9 cellular contexts compared by ENCODE assay signal in the genomic region with DNA sequence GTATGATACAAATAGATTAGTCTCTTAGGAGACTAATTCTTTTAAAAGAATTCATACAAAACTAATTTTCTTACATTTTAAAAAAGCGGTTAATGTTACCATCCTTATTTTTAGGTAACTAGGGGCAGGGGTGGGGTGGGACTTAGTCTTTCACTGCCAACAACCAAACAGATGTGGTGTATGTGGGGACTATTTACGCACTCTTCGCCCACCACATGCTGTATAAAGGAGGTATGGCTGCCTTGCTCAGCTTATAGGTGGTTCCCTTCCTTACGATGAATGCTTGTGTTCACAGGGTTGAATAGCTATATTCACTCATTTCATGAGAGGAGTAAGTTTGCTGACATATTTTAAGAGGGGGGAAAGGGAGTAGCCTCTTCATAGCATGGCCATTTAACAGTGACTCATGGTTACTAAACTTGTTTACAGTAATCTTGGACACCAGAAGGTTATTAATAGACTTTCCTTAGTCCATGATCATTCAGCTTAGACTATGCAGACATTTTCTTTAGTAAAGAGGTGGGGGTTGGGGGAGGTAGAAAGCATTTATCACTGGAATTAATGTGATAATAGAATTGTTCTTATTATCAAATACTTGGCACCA.
A peak's percentile ranks its signal among the peaks of the same experiment; 100 is the strongest.
DNase-seq lines count a peak whose midpoint lies in the region; ATAC-seq and TF ChIP-seq lines count a peak whose summit lies in the region.
"Had no signal": no experiment of that assay in that cellular context is flagged by ENCODE, and none has a peak within 500 bp of the region (broad histone marks: within the 10 kb centered on the region; RNA-seq: fewer than 3 reads in every experiment).

No MANE protein-coding gene starts in this region.

- peaks cover 26% of the 10 kb centered on the region for H3K36me3 Mint-ChIP-seq in activated naive CD4-positive, alpha-beta T cell treated with anti-CD3 and anti-CD28 coated beads, Interleukin-2, amount 50 U/mL, for 24 hours

- H3K9me3 Mint-ChIP-seq in activated naive CD4-positive, alpha-beta T cell treated with anti-CD3 and anti-CD28 coated beads, Interleukin-2, amount 50 U/mL, for 24 hours: no peaks in the 10 kb centered on the region
- H3K9me3 Mint-ChIP-seq: immature natural killer cell had no signal

- no peak for DNase-seq in activated naive CD4-positive, alpha-beta T cell (lab: John Stamatoyannopoulos, UW)
- peak; percentile 78 for DNase-seq in adipocyte (ENCODE audit: low read depth)
- DNase-seq in left ventricle myocardium inferior: no peak
- DNase-seq in upper lobe of right lung: no peak
- no peak for DNase-seq in GM10266 (ENCODE audit: extremely low spot score)
- DNase-seq in stimulated activated CD4-positive, alpha-beta T cell treated with anti-CD3 and anti-CD28 coated beads, Interleukin-1b, Interleukin-23, amount 100 ng/mL, for 48 hours: no peak
- DNase-seq in NCI-H2081 (lab: John Stamatoyannopoulos, UW): no peak
- DNase-seq: immature natural killer cell had no signal

- H3K27ac Mint-ChIP-seq in activated naive CD4-positive, alpha-beta T cell treated with anti-CD3 and anti-CD28 coated beads, Interleukin-2, amount 50 U/mL, for 24 hours: no peak overlapping the region

- peak overlapping the region; percentile 20 for H3K4me3 Mint-ChIP-seq in activated naive CD4-positive, alpha-beta T cell treated with anti-CD3 and anti-CD28 coated beads, Interleukin-2, amount 50 U/mL, for 24 hours

- H3K9me3 ChIP-seq in adipocyte (ENCODE audit: control insufficient read depth, low read length) (peaks cover 3% of the 10 kb centered on the region), left ventricle myocardium inferior (replicated peaks) (peaks cover 6% of the 10 kb centered on the region), upper lobe of right lung (no peaks in the 10 kb centered on the region)

- H3K27me3 Mint-ChIP-seq in activated naive CD4-positive, alpha-beta T cell treated with anti-CD3 and anti-CD28 coated beads, Interleukin-2, amount 50 U/mL, for 24 hours: no peaks in the 10 kb centered on the region

- intact Hi-C loops in left ventricle myocardium inferior (cut with micrococcal nuclease) (no loop called here), upper lobe of right lung (cut with DNase I) (no loop called here)

- peak overlapping the region; percentile 19 for H3K9ac ChIP-seq in adipocyte (ENCODE audit: low read length)

- H3K4me3 ChIP-seq in adipocyte (ENCODE audit: low read length) (peak overlapping the region; percentile 58), left ventricle myocardium inferior (no peak overlapping the region), upper lobe of right lung (no peak overlapping the region)

- no peak for TF ChIP-seq CTCF in left ventricle myocardium inferior (IDR thresholded peaks at IDR 0.05; ENCODE audit: borderline replicate concordance)
- no peak for TF ChIP-seq CTCF in upper lobe of right lung (IDR thresholded peaks at IDR 0.05)
- no peak for TF ChIP-seq CTCF in GM10266 (IDR thresholded peaks at IDR 0.05; ENCODE audit: control insufficient read depth, insufficient read depth, low read depth, missing control alignments)

- no peaks in the 10 kb centered on the region for H3K27me3 ChIP-seq in adipocyte (replicated peaks; ENCODE audit: control insufficient read depth, insufficient read depth, low read length)
- H3K27me3 ChIP-seq in left ventricle myocardium inferior (ENCODE audit: low read depth): no peaks in the 10 kb centered on the region
- no peaks in the 10 kb centered on the region for H3K27me3 ChIP-seq in upper lobe of right lung

- H3K4me1 Mint-ChIP-seq in activated naive CD4-positive, alpha-beta T cell treated with anti-CD3 and anti-CD28 coated beads, Interleukin-2, amount 50 U/mL, for 24 hours: peaks cover 93% of the 10 kb centered on the region

- H3K4me1 ChIP-seq in adipocyte (ENCODE audit: control insufficient read depth, insufficient read depth, low read length): peaks cover 45% of the 10 kb centered on the region
- peaks cover 57% of the 10 kb centered on the region for H3K4me1 ChIP-seq in left ventricle myocardium inferior
- H3K4me1 ChIP-seq in upper lobe of right lung: peaks cover 8% of the 10 kb centered on the region

- peak; percentile 45 for ATAC-seq in upper lobe of right lung

- H3K36me3 ChIP-seq in adipocyte (ENCODE audit: control insufficient read depth, insufficient read depth, low read length, severe bottlenecking) (peaks cover 5% of the 10 kb centered on the region), left ventricle myocardium inferior (peaks cover 3% of the 10 kb centered on the region), upper lobe of right lung (peaks cover 11% of the 10 kb centered on the region)

- H3K27ac ChIP-seq in left ventricle myocardium inferior (replicated peaks) (peak overlapping the region; percentile 62), upper lobe of right lung (no peak overlapping the region)
